28 cellular contexts compared by ENCODE assay signal in genomic region chr18:62697636-62698035, GRCh38.
"Had no signal": no experiment of that assay in that cellular context is flagged by ENCODE, and none has a peak within 500 bp of the region (broad histone marks: within the 10 kb centered on the region; RNA-seq: fewer than 3 reads in every experiment).

No MANE protein-coding gene starts in this region.

- H3K27me3 ChIP-seq: neural progenitor cell, ovary, spleen, suprapubic skin, testis, tibial artery, transverse colon, upper lobe of right lung, uterus had no signal

- H3K27ac ChIP-seq: neural progenitor cell, ovary, parathyroid adenoma, psoas muscle, skin epidermis, spleen, suprapubic skin, testis, tibial artery, transverse colon, upper lobe of right lung, uterus had no signal

- H3K4me3 ChIP-seq: neural progenitor cell, ovary, psoas muscle, skin epidermis, smooth muscle cell, spleen, suprapubic skin, testis, tibial artery, transverse colon, upper lobe of right lung, uterus had no signal

- ATAC-seq: natural killer cell; psoas muscle; right cardiac atrium; sciatic nerve; stimulated activated memory B cell treated with anti-CD40 and anti-IgM and Interleukin-4, amounts not matched to agents 10 μg/mL and 1 μg/mL and 100 μg/mL, for 72 hours; stimulated activated naive CD8-positive, alpha-beta T cell treated with anti-CD3 and anti-CD28 coated beads, Interleukin-15, amount 100 ng/mL, for 72 hours; stimulated activated naive CD8-positive, alpha-beta T cell treated with anti-CD3 and anti-CD28 coated beads, Interleukin-15, Interleukin-2, amounts not matched to agents 100 U/mL and 50 U/mL, for 24 hours; upper lobe of right lung had no signal

- H3K36me3 ChIP-seq: neural progenitor cell, ovary, spleen, suprapubic skin, tibial artery, transverse colon, upper lobe of right lung, uterus had no signal

- H3K9ac ChIP-seq: neural progenitor cell, parathyroid adenoma had no signal

- H3K4me1 ChIP-seq: neural progenitor cell, parathyroid adenoma, psoas muscle, spleen, suprapubic skin, testis, tibial artery, transverse colon, upper lobe of right lung, uterus had no signal

- DNase-seq: natural killer cell; occipital lobe; ovary; posterior cingulate gyrus; psoas muscle; right cardiac atrium; spleen; stimulated activated CD4-positive, alpha-beta T cell treated with anti-CD3 and anti-CD28 coated beads, Interleukin-12 subunit alpha, Interleukin-12 subunit beta, amount 100 ng/mL, for 4 hours; stimulated activated CD4-positive, alpha-beta T cell treated with anti-CD3 and anti-CD28 coated beads, Interleukin-1b, Interleukin-23, amount 100 ng/mL, for 48 hours; stimulated activated CD4-positive, alpha-beta T cell treated with anti-CD3 and anti-CD28 coated beads, Interleukin-4, amount 100 ng/mL, for 1 hour; stimulated activated CD4-positive, alpha-beta T cell treated with anti-CD3 and anti-CD28 coated beads, Interleukin-4, amount 100 ng/mL, for 4 hours; stimulated activated CD8-positive, alpha-beta memory T cell treated with anti-CD3 and anti-CD28 coated beads, Interleukin-4, amount 100 ng/mL, for 48 hours; stimulated activated naive CD4-positive, alpha-beta T cell; stimulated activated naive CD8-positive, alpha-beta T cell treated with anti-CD3 and anti-CD28 coated beads, Interleukin-15, amount 100 ng/mL, for 72 hours; stimulated activated naive CD8-positive, alpha-beta T cell treated with anti-CD3 and anti-CD28 coated beads, Interleukin-15, Interleukin-2, amounts not matched to agents 100 U/mL and 50 U/mL, for 24 hours; substantia nigra; testis; tibial artery; transverse colon; upper lobe of right lung; uterus had no signal

- H3K9me3 ChIP-seq: ovary, psoas muscle, spleen, suprapubic skin, testis, tibial artery, transverse colon, upper lobe of right lung, uterus had no signal
